Comparison of ENCODE assay signal across 31 cellular contexts in the genomic region with DNA sequence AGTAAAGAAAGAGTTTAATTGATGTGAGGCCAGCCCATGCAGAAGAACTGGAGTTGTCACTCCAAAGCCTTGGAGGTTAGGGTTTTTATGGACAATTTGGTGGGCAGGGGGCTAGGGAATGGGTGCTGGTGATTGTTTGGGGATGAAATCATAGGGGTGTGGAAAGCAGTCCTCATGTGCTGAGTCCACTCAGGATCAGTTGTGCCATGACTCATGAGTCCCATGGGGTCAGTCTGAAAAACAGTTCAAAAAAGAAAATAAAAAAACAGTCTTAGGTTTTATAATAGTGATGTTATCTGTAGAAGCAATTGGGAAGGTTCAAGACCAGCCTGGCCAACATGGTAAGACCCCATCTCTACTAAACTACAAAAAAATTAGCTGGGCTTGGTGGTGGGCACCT.
"Had no signal": no experiment of that assay in that cellular context is flagged by ENCODE, and none has a peak within 500 bp of the region (broad histone marks: within the 10 kb centered on the region; RNA-seq: fewer than 3 reads in every experiment).

No MANE protein-coding gene starts in this region.

- H3K9me3 Mint-ChIP-seq: activated CD4-positive, alpha-beta T cell treated with anti-CD3 and anti-CD28 coated beads, Interleukin-2, amount 10 ng/mL, durations not matched to agents 24 days and 14 days; activated T-cell treated with anti-CD3 and anti-CD28 coated beads, Interleukin-2, amount 50 U/mL, for 24 hours had no signal

- H3K36me3 ChIP-seq: cardiac muscle cell, MG63, SJSA1 had no signal

- H3K4me1 ChIP-seq: SJSA1 had no signal

- H3K27me3 ChIP-seq: cardiac muscle cell, MG63, SJSA1 had no signal

- H3K9me3 ChIP-seq: MG63, SJSA1 had no signal

- H3K27ac Mint-ChIP-seq: activated CD4-positive, alpha-beta T cell treated with anti-CD3 and anti-CD28 coated beads, Interleukin-2, amount 10 ng/mL, durations not matched to agents 24 days and 14 days; activated CD8-positive, alpha-beta memory T cell treated with anti-CD3 and anti-CD28 coated beads, Interleukin-2, amount 10 ng/mL, durations not matched to agents 7 days and 5 days; activated T-cell treated with anti-CD3 and anti-CD28 coated beads, Interleukin-2, amount 50 U/mL, for 24 hours; activated T-helper 1 cell treated with anti-CD3 and anti-CD28 coated beads, Interleukin-12 subunit alpha, Interleukin-12 subunit beta, Interleukin-2, Interleukin-4 antibody, amounts not matched to agents 30 ng/mL and 10 ng/mL and 1 ng/mL, durations not matched to agents 14 hours and 24 hours and 36 hours; brain; WTC11 had no signal

- H3K9ac ChIP-seq: KMS-11 had no signal

- H3K4me2 ChIP-seq: KMS-11 had no signal

- ATAC-seq: activated CD8-positive, alpha-beta memory T cell treated with anti-CD3 and anti-CD28 coated beads, Interleukin-2, amount 10 ng/mL, durations not matched to agents 7 days and 5 days; Panc1; Right ventricle myocardium inferior; SK-N-SH treated with all-trans-retinoic acid at 6 μM for 48 hours; WTC11 had no signal

- DNase-seq: activated CD4-positive, alpha-beta T cell treated with anti-CD3 and anti-CD28 coated beads for 1 hour; activated CD4-positive, alpha-beta T cell treated with anti-CD3 and anti-CD28 coated beads, Interleukin-2, amount 50 U/mL, for 48 hours; activated CD8-positive, alpha-beta memory T cell treated with anti-CD3 and anti-CD28 coated beads, Interleukin-2, amount 10 ng/mL, durations not matched to agents 7 days and 5 days; activated effector memory CD4-positive, alpha-beta T cell treated with Interleukin-2 at 50 U/mL for 16 hours; activated naive CD4-positive, alpha-beta T cell; activated T-cell treated with anti-CD3 and anti-CD28 coated beads, Interleukin-2, amount 50 U/mL, for 24 hours; amygdala; MG63; MV-4-11; NCI-H1092 treated with DMSO at 0.1 percent for 48 hours; NCI-H1417 treated with DMSO at 0.1 percent for 48 hours; NCI-H1694; NCI-H2029; NCI-H2107; NCI-H2171 treated with DMSO at 0.1 percent for 48 hours; NCI-H510A treated with DMSO at 0.1 percent for 48 hours; NK-92 treated with Interleukin-12 subunit alpha and Interleukin-12 subunit beta, amount 100 ng/mL, for 24 hours; OCI-M1; RPMI8226; SW 1271 had no signal

- H3K4me3 ChIP-seq: cardiac muscle cell, MG63, SJSA1 had no signal

- H3K27ac ChIP-seq: cardiac muscle cell, KMS-11, SJSA1 had no signal

- H3K4me3 Mint-ChIP-seq: activated CD4-positive, alpha-beta T cell treated with anti-CD3 and anti-CD28 coated beads, Interleukin-2, amount 10 ng/mL, durations not matched to agents 24 days and 14 days; activated CD8-positive, alpha-beta memory T cell treated with anti-CD3 and anti-CD28 coated beads, Interleukin-2, amount 10 ng/mL, durations not matched to agents 7 days and 5 days; activated naive CD4-positive, alpha-beta T cell treated with anti-CD3 and anti-CD28 coated beads, Interleukin-2, amount 50 U/mL, for 24 hours; activated T-cell treated with anti-CD3 and anti-CD28 coated beads, Interleukin-2, amount 50 U/mL, for 24 hours; activated T-helper 1 cell treated with anti-CD3 and anti-CD28 coated beads, Interleukin-12 subunit alpha, Interleukin-12 subunit beta, Interleukin-2, Interleukin-4 antibody, amounts not matched to agents 30 ng/mL and 10 ng/mL and 1 ng/mL, durations not matched to agents 14 hours and 24 hours and 36 hours; brain; WTC11 had no signal

- H3K27me3 Mint-ChIP-seq: activated CD4-positive, alpha-beta T cell treated with anti-CD3 and anti-CD28 coated beads, Interleukin-2, amount 10 ng/mL, durations not matched to agents 24 days and 14 days; activated CD8-positive, alpha-beta memory T cell treated with anti-CD3 and anti-CD28 coated beads, Interleukin-2, amount 10 ng/mL, durations not matched to agents 7 days and 5 days; activated naive CD4-positive, alpha-beta T cell treated with anti-CD3 and anti-CD28 coated beads, Interleukin-2, amount 50 U/mL, for 24 hours; activated T-cell treated with anti-CD3 and anti-CD28 coated beads, Interleukin-2, amount 50 U/mL, for 24 hours had no signal
